8 cellular contexts compared by ENCODE assay signal in genomic region chr4:54651050-54651449, GRCh38. TPM values are rescaled to one million over a fixed set of nuclear protein-coding genes. Genes with fewer than 3 reads are reported as not detected.
"Had no signal": no experiment of that assay in that cellular context is flagged by ENCODE, and none has a peak within 500 bp of the region (broad histone marks: within the 10 kb centered on the region; RNA-seq: fewer than 3 reads in every experiment).

No MANE protein-coding gene starts in this region.

- H3K9me3 ChIP-seq: HAP-1 had no signal

- H3K36me3 ChIP-seq: HAP-1 had no signal

- ATAC-seq: HCT116, HepG2 had no signal

- H3K9me3 Mint-ChIP-seq: HFFc6 had no signal

- H3K4me3 ChIP-seq: GM23248, HAP-1 had no signal

- H3K27ac ChIP-seq: GM23248, HL-60 had no signal

- DNase-seq: GM23248, H7, HFFc6 had no signal

- H2AFZ ChIP-seq: GM23248 had no signal

- H3K27ac Mint-ChIP-seq: HFFc6, IgD-negative memory B cell had no signal

- H3K4me1 Mint-ChIP-seq: IgD-negative memory B cell had no signal

- H3K9ac ChIP-seq: GM23248 had no signal

- FAIRE-seq: HepG2 had no signal

- H3K4me3 Mint-ChIP-seq: HFFc6, IgD-negative memory B cell had no signal

- H3K36me3 Mint-ChIP-seq: IgD-negative memory B cell had no signal

RNA-seq across cellular contexts. Expression of gene KIT, which starts 6.7 kb away (rescaled TPM):
- total RNA-seq: HepG2 had no signal
- polyA plus RNA-seq: HepG2, IgD-negative memory B cell had no signal
